Comparison of ENCODE assay signal across 1 cellular context in the genomic region with DNA sequence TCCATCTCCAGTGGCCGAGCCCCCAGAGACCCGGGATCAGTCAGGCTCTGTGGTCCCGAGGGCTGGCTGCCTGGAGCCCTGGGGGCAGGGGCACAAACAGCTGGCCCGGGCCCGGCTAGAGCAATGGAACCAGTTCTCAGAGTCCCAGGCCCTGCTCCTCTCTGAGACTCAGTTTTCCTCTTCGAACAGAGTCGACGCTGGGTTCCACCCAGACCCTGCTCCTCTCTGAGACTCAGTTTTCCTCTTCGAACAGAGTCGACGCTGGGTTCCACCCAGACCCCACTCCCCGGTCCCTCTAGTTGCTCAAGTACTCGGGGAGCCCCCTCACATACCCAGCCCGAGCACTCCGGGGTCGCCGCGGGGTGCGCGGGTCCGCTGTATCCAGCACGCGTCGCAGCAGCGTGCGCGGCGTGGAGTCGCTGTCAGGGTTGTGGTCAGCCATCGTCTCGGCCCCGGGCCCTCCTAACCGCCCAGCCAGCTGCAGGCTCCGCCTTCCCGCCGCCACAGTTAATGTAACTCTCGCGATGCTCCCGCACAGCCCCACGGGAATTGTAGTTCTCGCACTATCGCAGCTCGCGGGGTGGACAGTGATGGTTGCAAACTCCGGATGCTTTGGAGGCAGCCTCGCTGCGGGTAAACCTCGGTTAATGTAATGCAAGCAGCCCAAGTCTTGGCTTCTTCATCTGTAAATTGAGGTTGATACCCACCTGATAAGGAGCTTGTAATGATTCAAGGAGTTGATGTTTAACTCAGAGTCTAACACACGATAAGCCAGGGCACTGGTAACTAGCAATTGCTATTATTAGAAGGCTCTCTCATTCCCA.
TF ChIP-seq lines count a peak whose summit lies in the region.

No MANE protein-coding gene starts in this region.

TF ChIP-seq in HepG2, 621 proteins besides CTCF, POLR2A, EP300 and RAD21 (continued from another document and continues in another):
- TF ChIP-seq, protein P1, sequence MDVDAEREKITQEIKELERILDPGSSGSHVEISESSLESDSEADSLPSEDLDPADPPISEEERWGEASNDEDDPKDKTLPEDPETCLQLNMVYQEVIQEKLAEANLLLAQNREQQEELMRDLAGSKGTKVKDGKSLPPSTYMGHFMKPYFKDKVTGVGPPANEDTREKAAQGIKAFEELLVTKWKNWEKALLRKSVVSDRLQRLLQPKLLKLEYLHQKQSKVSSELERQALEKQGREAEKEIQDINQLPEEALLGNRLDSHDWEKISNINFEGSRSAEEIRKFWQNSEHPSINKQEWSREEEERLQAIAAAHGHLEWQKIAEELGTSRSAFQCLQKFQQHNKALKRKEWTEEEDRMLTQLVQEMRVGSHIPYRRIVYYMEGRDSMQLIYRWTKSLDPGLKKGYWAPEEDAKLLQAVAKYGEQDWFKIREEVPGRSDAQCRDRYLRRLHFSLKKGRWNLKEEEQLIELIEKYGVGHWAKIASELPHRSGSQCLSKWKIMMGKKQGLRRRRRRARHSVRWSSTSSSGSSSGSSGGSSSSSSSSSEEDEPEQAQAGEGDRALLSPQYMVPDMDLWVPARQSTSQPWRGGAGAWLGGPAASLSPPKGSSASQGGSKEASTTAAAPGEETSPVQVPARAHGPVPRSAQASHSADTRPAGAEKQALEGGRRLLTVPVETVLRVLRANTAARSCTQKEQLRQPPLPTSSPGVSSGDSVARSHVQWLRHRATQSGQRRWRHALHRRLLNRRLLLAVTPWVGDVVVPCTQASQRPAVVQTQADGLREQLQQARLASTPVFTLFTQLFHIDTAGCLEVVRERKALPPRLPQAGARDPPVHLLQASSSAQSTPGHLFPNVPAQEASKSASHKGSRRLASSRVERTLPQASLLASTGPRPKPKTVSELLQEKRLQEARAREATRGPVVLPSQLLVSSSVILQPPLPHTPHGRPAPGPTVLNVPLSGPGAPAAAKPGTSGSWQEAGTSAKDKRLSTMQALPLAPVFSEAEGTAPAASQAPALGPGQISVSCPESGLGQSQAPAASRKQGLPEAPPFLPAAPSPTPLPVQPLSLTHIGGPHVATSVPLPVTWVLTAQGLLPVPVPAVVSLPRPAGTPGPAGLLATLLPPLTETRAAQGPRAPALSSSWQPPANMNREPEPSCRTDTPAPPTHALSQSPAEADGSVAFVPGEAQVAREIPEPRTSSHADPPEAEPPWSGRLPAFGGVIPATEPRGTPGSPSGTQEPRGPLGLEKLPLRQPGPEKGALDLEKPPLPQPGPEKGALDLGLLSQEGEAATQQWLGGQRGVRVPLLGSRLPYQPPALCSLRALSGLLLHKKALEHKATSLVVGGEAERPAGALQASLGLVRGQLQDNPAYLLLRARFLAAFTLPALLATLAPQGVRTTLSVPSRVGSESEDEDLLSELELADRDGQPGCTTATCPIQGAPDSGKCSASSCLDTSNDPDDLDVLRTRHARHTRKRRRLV (CRISPR knock-in tag; IDR thresholded peaks at IDR 0.05), result peak; percentile 87
- TF ChIP-seq FOXO1 (CRISPR knock-in tag; IDR thresholded peaks at IDR 0.05), result peak; percentile 33
- TF ChIP-seq, protein P2, sequence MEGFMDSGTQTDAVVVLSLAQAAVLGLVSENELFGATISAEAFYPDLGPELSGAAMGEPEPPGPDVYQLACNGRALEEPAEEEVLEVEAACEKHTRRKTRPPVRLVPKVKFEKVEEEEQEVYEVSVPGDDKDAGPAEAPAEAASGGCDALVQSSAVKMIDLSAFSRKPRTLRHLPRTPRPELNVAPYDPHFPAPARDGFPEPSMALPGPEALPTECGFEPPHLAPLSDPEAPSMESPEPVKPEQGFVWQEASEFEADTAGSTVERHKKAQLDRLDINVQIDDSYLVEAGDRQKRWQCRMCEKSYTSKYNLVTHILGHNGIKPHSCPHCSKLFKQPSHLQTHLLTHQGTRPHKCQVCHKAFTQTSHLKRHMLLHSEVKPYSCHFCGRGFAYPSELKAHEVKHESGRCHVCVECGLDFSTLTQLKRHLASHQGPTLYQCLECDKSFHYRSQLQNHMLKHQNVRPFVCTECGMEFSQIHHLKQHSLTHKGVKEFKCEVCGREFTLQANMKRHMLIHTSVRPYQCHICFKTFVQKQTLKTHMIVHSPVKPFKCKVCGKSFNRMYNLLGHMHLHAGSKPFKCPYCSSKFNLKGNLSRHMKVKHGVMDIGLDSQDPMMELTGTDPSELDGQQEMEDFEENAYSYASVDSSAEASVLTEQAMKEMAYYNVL (CRISPR knock-in tag; IDR thresholded peaks at IDR 0.05; ENCODE audit: borderline replicate concordance), result peak; percentile 76; the same call in 1 of the 2 replicates
- 0 out of 2 replicates have a peak, but pooled peaks have one; percentile 37 for TF ChIP-seq TP53 (CRISPR knock-in tag; conservative IDR thresholded peaks at IDR 0.05)
- TF ChIP-seq, protein P3, sequence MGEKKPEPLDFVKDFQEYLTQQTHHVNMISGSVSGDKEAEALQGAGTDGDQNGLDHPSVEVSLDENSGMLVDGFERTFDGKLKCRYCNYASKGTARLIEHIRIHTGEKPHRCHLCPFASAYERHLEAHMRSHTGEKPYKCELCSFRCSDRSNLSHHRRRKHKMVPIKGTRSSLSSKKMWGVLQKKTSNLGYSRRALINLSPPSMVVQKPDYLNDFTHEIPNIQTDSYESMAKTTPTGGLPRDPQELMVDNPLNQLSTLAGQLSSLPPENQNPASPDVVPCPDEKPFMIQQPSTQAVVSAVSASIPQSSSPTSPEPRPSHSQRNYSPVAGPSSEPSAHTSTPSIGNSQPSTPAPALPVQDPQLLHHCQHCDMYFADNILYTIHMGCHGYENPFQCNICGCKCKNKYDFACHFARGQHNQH (CRISPR knock-in tag; IDR thresholded peaks at IDR 0.05), result peak; percentile 93
- TF ChIP-seq RORA (CRISPR knock-in tag; IDR thresholded peaks at IDR 0.05), result no peak
- TF ChIP-seq IRX3 (CRISPR knock-in tag; IDR thresholded peaks at IDR 0.05; ENCODE audit: borderline replicate concordance, low read depth), result peak; percentile 93
- TF ChIP-seq, protein P4, sequence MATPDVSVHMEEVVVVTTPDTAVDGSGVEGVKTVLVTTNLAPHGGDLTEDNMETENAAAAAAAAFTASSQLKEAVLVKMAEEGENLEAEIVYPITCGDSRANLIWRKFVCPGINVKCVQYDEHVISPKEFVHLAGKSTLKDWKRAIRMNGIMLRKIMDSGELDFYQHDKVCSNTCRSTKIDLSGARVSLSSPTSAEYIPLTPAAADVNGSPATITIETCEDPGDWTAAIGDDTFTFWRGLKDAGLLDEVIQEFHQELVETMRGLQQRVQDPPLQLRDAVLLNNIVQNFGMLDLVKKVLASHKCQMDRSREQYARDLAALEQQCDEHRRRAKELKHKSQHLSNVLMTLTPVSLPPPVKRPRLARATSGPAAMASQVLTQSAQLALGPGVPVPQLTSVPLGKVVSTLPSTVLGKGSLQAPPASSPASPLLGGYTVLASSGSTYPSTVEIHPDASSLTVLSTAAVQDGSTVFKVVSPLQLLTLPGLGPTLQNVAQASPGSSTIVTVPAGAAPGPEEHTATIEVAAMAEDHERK (CRISPR knock-in tag; IDR thresholded peaks at IDR 0.05; ENCODE audit: low read depth), result peak; percentile 38; the same call in 1 of the 2 replicates
- TF ChIP-seq PAWR (CRISPR knock-in tag; IDR thresholded peaks at IDR 0.05; ENCODE audit: borderline replicate concordance), result no peak; the same call in 1 of the 2 replicates
- TF ChIP-seq SNAPC2 (CRISPR knock-in tag; IDR thresholded peaks at IDR 0.05), result peak; percentile 97
- TF ChIP-seq, protein P5, sequence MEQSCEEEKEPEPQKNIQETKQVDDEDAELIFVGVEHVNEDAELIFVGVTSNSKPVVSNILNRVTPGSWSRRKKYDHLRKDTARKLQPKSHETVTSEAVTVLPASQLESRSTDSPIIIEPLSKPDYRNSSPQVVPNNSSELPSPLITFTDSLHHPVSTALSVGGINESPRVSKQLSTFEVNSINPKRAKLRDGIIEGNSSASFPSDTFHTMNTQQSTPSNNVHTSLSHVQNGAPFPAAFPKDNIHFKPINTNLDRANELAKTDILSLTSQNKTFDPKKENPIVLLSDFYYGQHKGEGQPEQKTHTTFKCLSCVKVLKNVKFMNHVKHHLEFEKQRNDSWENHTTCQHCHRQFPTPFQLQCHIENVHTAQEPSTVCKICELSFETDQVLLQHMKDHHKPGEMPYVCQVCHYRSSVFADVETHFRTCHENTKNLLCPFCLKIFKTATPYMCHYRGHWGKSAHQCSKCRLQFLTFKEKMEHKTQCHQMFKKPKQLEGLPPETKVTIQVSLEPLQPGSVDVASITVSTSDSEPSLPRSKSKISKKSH (CRISPR knock-in tag; IDR thresholded peaks at IDR 0.05; ENCODE audit: borderline replicate concordance), result peak; percentile 94; the same call in 1 of the 2 replicates
- TF ChIP-seq, protein P6, sequence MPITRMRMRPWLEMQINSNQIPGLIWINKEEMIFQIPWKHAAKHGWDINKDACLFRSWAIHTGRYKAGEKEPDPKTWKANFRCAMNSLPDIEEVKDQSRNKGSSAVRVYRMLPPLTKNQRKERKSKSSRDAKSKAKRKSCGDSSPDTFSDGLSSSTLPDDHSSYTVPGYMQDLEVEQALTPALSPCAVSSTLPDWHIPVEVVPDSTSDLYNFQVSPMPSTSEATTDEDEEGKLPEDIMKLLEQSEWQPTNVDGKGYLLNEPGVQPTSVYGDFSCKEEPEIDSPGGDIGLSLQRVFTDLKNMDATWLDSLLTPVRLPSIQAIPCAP (CRISPR knock-in tag; IDR thresholded peaks at IDR 0.05; ENCODE audit: low read depth), result no peak
- no peak; the same call in 1 of the 2 replicates for TF ChIP-seq KLF11 (CRISPR knock-in tag; IDR thresholded peaks at IDR 0.05)
- TF ChIP-seq, protein P7, sequence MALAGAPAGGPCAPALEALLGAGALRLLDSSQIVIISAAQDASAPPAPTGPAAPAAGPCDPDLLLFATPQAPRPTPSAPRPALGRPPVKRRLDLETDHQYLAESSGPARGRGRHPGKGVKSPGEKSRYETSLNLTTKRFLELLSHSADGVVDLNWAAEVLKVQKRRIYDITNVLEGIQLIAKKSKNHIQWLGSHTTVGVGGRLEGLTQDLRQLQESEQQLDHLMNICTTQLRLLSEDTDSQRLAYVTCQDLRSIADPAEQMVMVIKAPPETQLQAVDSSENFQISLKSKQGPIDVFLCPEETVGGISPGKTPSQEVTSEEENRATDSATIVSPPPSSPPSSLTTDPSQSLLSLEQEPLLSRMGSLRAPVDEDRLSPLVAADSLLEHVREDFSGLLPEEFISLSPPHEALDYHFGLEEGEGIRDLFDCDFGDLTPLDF (CRISPR knock-in tag; IDR thresholded peaks at IDR 0.05), result peak; percentile 94
- TF ChIP-seq ZNF260 (CRISPR knock-in tag; IDR thresholded peaks at IDR 0.05; ENCODE audit: borderline replicate concordance, low read depth), result 0 out of 2 replicates have a peak, but pooled peaks have one; percentile 51
- no peak for TF ChIP-seq MAZ (IDR thresholded peaks at IDR 0.05; ENCODE audit: borderline replicate concordance, low read depth, low read length)
- no peak for TF ChIP-seq MAZ (CRISPR knock-in tag; IDR thresholded peaks at IDR 0.05; ENCODE audit: low read depth)
- TF ChIP-seq ZNF121 (CRISPR knock-in tag; IDR thresholded peaks at IDR 0.05), result no peak
- TF ChIP-seq BORCS8-MEF2B (CRISPR knock-in tag; IDR thresholded peaks at IDR 0.05), result peak; percentile 95
- TF ChIP-seq ZNF788 (CRISPR knock-in tag; IDR thresholded peaks at IDR 0.05; ENCODE audit: borderline replicate concordance), result peak; percentile 59; the same call in 1 of the 2 replicates
- TF ChIP-seq KDM5A (IDR thresholded peaks at IDR 0.05; ENCODE audit: borderline replicate concordance, low read length), result peak; percentile 72
- TF ChIP-seq REL (CRISPR knock-in tag; conservative IDR thresholded peaks at IDR 0.05), result no peak; the same call in 1 of the 2 replicates
- TF ChIP-seq ZNF460 (CRISPR knock-in tag; IDR thresholded peaks at IDR 0.05; ENCODE audit: borderline replicate concordance), result peak; percentile 63; the same call in 1 of the 2 replicates
- TF ChIP-seq AKAP8 (CRISPR knock-in tag; IDR thresholded peaks at IDR 0.05), result peak; percentile 81; the same call in 1 of the 2 replicates
- TF ChIP-seq KLF6 (CRISPR knock-in tag; IDR thresholded peaks at IDR 0.05), result peak; percentile 69; the same call in 1 of the 2 replicates
- TF ChIP-seq ZNF296 (CRISPR knock-in tag; conservative IDR thresholded peaks at IDR 0.05), result no peak
- TF ChIP-seq ZNF10 (CRISPR knock-in tag; IDR thresholded peaks at IDR 0.05; ENCODE audit: borderline replicate concordance, low read depth), result no peak
- TF ChIP-seq ZNF549 (CRISPR knock-in tag; IDR thresholded peaks at IDR 0.05), result no peak
- TF ChIP-seq, protein P8, sequence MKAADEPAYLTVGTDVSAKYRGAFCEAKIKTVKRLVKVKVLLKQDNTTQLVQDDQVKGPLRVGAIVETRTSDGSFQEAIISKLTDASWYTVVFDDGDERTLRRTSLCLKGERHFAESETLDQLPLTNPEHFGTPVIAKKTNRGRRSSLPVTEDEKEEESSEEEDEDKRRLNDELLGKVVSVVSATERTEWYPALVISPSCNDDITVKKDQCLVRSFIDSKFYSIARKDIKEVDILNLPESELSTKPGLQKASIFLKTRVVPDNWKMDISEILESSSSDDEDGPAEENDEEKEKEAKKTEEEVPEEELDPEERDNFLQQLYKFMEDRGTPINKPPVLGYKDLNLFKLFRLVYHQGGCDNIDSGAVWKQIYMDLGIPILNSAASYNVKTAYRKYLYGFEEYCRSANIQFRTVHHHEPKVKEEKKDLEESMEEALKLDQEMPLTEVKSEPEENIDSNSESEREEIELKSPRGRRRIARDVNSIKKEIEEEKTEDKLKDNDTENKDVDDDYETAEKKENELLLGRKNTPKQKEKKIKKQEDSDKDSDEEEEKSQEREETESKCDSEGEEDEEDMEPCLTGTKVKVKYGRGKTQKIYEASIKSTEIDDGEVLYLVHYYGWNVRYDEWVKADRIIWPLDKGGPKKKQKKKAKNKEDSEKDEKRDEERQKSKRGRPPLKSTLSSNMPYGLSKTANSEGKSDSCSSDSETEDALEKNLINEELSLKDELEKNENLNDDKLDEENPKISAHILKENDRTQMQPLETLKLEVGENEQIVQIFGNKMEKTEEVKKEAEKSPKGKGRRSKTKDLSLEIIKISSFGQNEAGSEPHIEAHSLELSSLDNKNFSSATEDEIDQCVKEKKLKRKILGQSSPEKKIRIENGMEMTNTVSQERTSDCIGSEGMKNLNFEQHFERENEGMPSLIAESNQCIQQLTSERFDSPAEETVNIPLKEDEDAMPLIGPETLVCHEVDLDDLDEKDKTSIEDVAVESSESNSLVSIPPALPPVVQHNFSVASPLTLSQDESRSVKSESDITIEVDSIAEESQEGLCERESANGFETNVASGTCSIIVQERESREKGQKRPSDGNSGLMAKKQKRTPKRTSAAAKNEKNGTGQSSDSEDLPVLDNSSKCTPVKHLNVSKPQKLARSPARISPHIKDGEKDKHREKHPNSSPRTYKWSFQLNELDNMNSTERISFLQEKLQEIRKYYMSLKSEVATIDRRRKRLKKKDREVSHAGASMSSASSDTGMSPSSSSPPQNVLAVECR (CRISPR knock-in tag; IDR thresholded peaks at IDR 0.05; ENCODE audit: borderline replicate concordance), result peak; percentile 97
- TF ChIP-seq HOXA3 (CRISPR knock-in tag; IDR thresholded peaks at IDR 0.05), result peak; percentile 96
- TF ChIP-seq, protein P9, sequence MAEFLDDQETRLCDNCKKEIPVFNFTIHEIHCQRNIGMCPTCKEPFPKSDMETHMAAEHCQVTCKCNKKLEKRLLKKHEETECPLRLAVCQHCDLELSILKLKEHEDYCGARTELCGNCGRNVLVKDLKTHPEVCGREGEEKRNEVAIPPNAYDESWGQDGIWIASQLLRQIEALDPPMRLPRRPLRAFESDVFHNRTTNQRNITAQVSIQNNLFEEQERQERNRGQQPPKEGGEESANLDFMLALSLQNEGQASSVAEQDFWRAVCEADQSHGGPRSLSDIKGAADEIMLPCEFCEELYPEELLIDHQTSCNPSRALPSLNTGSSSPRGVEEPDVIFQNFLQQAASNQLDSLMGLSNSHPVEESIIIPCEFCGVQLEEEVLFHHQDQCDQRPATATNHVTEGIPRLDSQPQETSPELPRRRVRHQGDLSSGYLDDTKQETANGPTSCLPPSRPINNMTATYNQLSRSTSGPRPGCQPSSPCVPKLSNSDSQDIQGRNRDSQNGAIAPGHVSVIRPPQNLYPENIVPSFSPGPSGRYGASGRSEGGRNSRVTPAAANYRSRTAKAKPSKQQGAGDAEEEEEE (CRISPR knock-in tag; IDR thresholded peaks at IDR 0.05; ENCODE audit: borderline replicate concordance), result 0 out of 2 replicates have a peak, but pooled peaks have one; percentile 28
- no peak for TF ChIP-seq HOXD1 (CRISPR knock-in tag; IDR thresholded peaks at IDR 0.05)
